ENCODE assay signal across 15 cellular contexts in genomic region chr11:83975984-83976383, GRCh38.
DNase-seq lines count a peak whose midpoint lies in the region; ATAC-seq lines count a peak whose summit lies in the region.
"Had no signal": no experiment of that assay in that cellular context is flagged by ENCODE, and none has a peak within 500 bp of the region (broad histone marks: within the 10 kb centered on the region; RNA-seq: fewer than 3 reads in every experiment).

No MANE protein-coding gene starts in this region.

- DNase-seq in foreskin melanocyte (peak; percentile 25), left colon (no peak), amniotic stem cell (lab: John Stamatoyannopoulos, UW) (no peak)
- DNase-seq: GOT3, KBM-7, NCI-H2107, NCI-H446, PC-9, T-helper 1 cell had no signal

- intact Hi-C loops in left colon (cut with DNase I, micrococcal nuclease), result no loop called here

- peak overlapping the region; percentile 52 for H3K27ac ChIP-seq in temporal lobe (ENCODE audit: low read depth, low read length)
- H3K27ac ChIP-seq: BLaER1 treated with 17β-estradiol and CSF1 and Interleukin-3, amounts not matched to agents 10 nM and 100 nM; HL-60; PC-9 had no signal

- ATAC-seq in HG02610 (IDR thresholded peaks at IDR 0.05; ENCODE audit: unreplicated experiment), result peak; percentile 44
- peak; percentile 38 for ATAC-seq in HG03520 (IDR thresholded peaks at IDR 0.05; ENCODE audit: unreplicated experiment)
- no peak for ATAC-seq in GM21526 (IDR thresholded peaks at IDR 0.05; ENCODE audit: low FRiP score, unreplicated experiment)
- ATAC-seq in left colon, result no peak

Comparison
In these comparisons a context has a peak if more than half of its experiments do, and no peak if none do; other contexts are left out.
1. ATAC-seq: peak in HG02610 (single experiment) and HG03520 (single experiment); none in GM21526 (single experiment) and left colon (single experiment).